ENCODE assay signal across 8 cellular contexts in the genomic region with DNA sequence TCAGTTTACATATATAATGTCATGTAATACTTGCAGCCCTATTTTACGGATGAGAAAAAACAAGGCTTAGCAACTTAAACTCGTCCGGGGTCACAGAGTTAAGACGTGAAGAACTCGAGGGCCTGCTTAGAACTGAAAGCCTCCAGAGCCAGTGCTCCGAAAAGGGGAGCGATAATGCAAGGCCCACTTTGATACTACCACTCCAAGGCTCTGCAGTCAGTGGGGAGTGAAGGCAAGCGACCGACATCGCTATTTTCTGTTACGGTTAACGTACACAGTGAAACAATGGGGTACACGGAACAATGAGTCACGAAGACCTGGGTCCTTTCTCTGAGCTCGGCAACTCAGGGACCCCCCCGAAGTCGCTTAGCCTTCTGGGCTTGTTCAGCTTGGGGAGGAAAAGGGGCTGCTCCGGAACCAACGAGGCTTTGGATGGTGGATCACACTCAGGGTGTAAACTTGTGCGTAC. TPM values are rescaled to one million over a fixed set of nuclear protein-coding genes. Genes with fewer than 3 reads are reported as not detected.
DNase-seq lines count a peak whose midpoint lies in the region; ATAC-seq lines count a peak whose summit lies in the region.

No MANE protein-coding gene starts in this region.

- H3K27ac Mint-ChIP-seq in activated naive CD8-positive, alpha-beta T cell treated with anti-CD3 and anti-CD28 coated beads for 36 hours: peak overlapping the region; percentile 100
- H3K27ac Mint-ChIP-seq in stimulated activated naive CD8-positive, alpha-beta T cell treated with anti-CD3 and anti-CD28 coated beads, Interleukin-15, amount 100 ng/mL, for 72 hours: peak overlapping the region; percentile 98

- ATAC-seq in HG03439 (IDR thresholded peaks at IDR 0.05; ENCODE audit: unreplicated experiment): peak; percentile 48
- peak; percentile 68 for ATAC-seq in stimulated activated naive CD8-positive, alpha-beta T cell treated with anti-CD3 and anti-CD28 coated beads, Interleukin-15, amount 100 ng/mL, for 72 hours

- H3K9me3 Mint-ChIP-seq in activated naive CD8-positive, alpha-beta T cell treated with anti-CD3 and anti-CD28 coated beads for 36 hours: no peaks in the 10 kb centered on the region
- H3K9me3 Mint-ChIP-seq in stimulated activated naive CD8-positive, alpha-beta T cell treated with anti-CD3 and anti-CD28 coated beads, Interleukin-15, amount 100 ng/mL, for 72 hours: no peaks in the 10 kb centered on the region

- DNase-seq in NCI-H2227 (lab: John Stamatoyannopoulos, UW; ENCODE audit: unreplicated experiment) (peak; percentile 31), NCI-H2227 treated with DMSO at 0.1 percent for 48 hours (lab: John Stamatoyannopoulos, UW) (no peak), NCI-H2107 treated with DMSO at 0.1 percent for 48 hours (lab: John Stamatoyannopoulos, UW; ENCODE audit: unreplicated experiment) (no peak)
- no peak for DNase-seq in activated naive CD8-positive, alpha-beta T cell treated with anti-CD3 and anti-CD28 coated beads for 36 hours
- no peak for DNase-seq in stimulated activated naive CD8-positive, alpha-beta T cell treated with anti-CD3 and anti-CD28 coated beads, Interleukin-15, amount 100 ng/mL, for 72 hours
- DNase-seq in stimulated activated CD4-positive, alpha-beta T cell treated with anti-CD3 and anti-CD28 coated beads, Interleukin-12 subunit alpha, Interleukin-12 subunit beta, amount 100 ng/mL, for 4 hours: no peak

- H3K4me3 ChIP-seq in iPS-18c (ENCODE audit: insufficient read depth, low read depth, low read length): peak overlapping the region; percentile 84

- peak overlapping the region; percentile 99 for H3K4me3 Mint-ChIP-seq in activated naive CD8-positive, alpha-beta T cell treated with anti-CD3 and anti-CD28 coated beads for 36 hours
- H3K4me3 Mint-ChIP-seq in stimulated activated naive CD8-positive, alpha-beta T cell treated with anti-CD3 and anti-CD28 coated beads, Interleukin-15, amount 100 ng/mL, for 72 hours: peak overlapping the region; percentile 91 to 93

- H3K27me3 Mint-ChIP-seq in activated naive CD8-positive, alpha-beta T cell treated with anti-CD3 and anti-CD28 coated beads for 36 hours: no peaks in the 10 kb centered on the region
- H3K27me3 Mint-ChIP-seq in stimulated activated naive CD8-positive, alpha-beta T cell treated with anti-CD3 and anti-CD28 coated beads, Interleukin-15, amount 100 ng/mL, for 72 hours: no peaks in the 10 kb centered on the region

- H3K9me3 ChIP-seq in iPS-18c (ENCODE audit: control insufficient read depth, insufficient read depth, low read length): peaks cover 2% of the 10 kb centered on the region

- H3K4me1 Mint-ChIP-seq in activated naive CD8-positive, alpha-beta T cell treated with anti-CD3 and anti-CD28 coated beads for 36 hours: peaks cover 41% of the 10 kb centered on the region
- peaks cover 17% of the 10 kb centered on the region for H3K4me1 Mint-ChIP-seq in stimulated activated naive CD8-positive, alpha-beta T cell treated with anti-CD3 and anti-CD28 coated beads, Interleukin-15, amount 100 ng/mL, for 72 hours

- H3K36me3 Mint-ChIP-seq in activated naive CD8-positive, alpha-beta T cell treated with anti-CD3 and anti-CD28 coated beads for 36 hours: peaks cover 15% of the 10 kb centered on the region

RNA-seq across cellular contexts. Expression of gene PPA2, which starts 1.0 kb away (rescaled TPM):
- 100 to 1,000 TPM; 101 to 104 TPM for total RNA-seq in activated naive CD8-positive, alpha-beta T cell treated with anti-CD3 and anti-CD28 coated beads for 36 hours
